1 cellular context compared by ENCODE assay signal in genomic region chr21:35035116-35035515, GRCh38.
TF ChIP-seq lines count a peak whose summit lies in the region.

No MANE protein-coding gene starts in this region.

TF ChIP-seq in SK-N-SH, 30 proteins besides CTCF, POLR2A, EP300 and RAD21 (continued from another document):
- TF ChIP-seq TAF1 (IDR thresholded peaks at IDR 0.05; ENCODE audit: borderline replicate concordance, low read depth, low read length) (no peak), YY1 (IDR thresholded peaks at IDR 0.05; ENCODE audit: low read depth) (no peak), SMC3 (IDR thresholded peaks at IDR 0.05; ENCODE audit: low read depth, low read length) (no peak), NRF1 (IDR thresholded peaks at IDR 0.05; ENCODE audit: low read depth, low read length) (no peak), CHD2 (IDR thresholded peaks at IDR 0.05; ENCODE audit: low read length, partially characterized antibody) (no peak), EZH2phosphoT487 (IDR thresholded peaks at IDR 0.05; ENCODE audit: borderline replicate concordance, low read depth) (no peak), MEF2A (IDR thresholded peaks at IDR 0.05; ENCODE audit: borderline replicate concordance, low read depth) (no peak), MAX (IDR thresholded peaks at IDR 0.05; ENCODE audit: low read depth) (no peak), ELF1 (IDR thresholded peaks at IDR 0.05) (no peak), FOSL2 (IDR thresholded peaks at IDR 0.05; ENCODE audit: borderline replicate concordance, low read depth) (no peak), TEAD4 (IDR thresholded peaks at IDR 0.05; ENCODE audit: borderline replicate concordance, insufficient read depth) (no peak), RFX5 (IDR thresholded peaks at IDR 0.05; ENCODE audit: low read length) (no peak), USF2 (IDR thresholded peaks at IDR 0.05; ENCODE audit: borderline replicate concordance, low read depth, low read length) (no peak)
- TF ChIP-seq, protein P1, sequence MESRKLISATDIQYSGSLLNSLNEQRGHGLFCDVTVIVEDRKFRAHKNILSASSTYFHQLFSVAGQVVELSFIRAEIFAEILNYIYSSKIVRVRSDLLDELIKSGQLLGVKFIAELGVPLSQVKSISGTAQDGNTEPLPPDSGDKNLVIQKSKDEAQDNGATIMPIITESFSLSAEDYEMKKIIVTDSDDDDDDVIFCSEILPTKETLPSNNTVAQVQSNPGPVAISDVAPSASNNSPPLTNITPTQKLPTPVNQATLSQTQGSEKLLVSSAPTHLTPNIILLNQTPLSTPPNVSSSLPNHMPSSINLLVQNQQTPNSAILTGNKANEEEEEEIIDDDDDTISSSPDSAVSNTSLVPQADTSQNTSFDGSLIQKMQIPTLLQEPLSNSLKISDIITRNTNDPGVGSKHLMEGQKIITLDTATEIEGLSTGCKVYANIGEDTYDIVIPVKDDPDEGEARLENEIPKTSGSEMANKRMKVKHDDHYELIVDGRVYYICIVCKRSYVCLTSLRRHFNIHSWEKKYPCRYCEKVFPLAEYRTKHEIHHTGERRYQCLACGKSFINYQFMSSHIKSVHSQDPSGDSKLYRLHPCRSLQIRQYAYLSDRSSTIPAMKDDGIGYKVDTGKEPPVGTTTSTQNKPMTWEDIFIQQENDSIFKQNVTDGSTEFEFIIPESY (IDR thresholded peaks at IDR 0.05; ENCODE audit: borderline replicate concordance, low read depth) = no peak
- TF ChIP-seq, protein P2, sequence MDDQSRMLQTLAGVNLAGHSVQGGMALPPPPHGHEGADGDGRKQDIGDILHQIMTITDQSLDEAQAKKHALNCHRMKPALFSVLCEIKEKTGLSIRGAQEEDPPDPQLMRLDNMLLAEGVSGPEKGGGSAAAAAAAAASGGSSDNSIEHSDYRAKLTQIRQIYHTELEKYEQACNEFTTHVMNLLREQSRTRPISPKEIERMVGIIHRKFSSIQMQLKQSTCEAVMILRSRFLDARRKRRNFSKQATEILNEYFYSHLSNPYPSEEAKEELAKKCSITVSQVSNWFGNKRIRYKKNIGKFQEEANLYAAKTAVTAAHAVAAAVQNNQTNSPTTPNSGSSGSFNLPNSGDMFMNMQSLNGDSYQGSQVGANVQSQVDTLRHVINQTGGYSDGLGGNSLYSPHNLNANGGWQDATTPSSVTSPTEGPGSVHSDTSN (IDR thresholded peaks at IDR 0.05) = no peak
- TF ChIP-seq, protein P3, sequence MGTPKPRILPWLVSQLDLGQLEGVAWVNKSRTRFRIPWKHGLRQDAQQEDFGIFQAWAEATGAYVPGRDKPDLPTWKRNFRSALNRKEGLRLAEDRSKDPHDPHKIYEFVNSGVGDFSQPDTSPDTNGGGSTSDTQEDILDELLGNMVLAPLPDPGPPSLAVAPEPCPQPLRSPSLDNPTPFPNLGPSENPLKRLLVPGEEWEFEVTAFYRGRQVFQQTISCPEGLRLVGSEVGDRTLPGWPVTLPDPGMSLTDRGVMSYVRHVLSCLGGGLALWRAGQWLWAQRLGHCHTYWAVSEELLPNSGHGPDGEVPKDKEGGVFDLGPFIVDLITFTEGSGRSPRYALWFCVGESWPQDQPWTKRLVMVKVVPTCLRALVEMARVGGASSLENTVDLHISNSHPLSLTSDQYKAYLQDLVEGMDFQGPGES (IDR thresholded peaks at IDR 0.05; ENCODE audit: low read depth, low read length) = no peak
